21 cellular contexts compared by ENCODE assay signal in genomic region chr22:44862981-44863860, GRCh38.
DNase-seq lines count a peak whose midpoint lies in the region; TF ChIP-seq lines count a peak whose summit lies in the region.
"Had no signal": no experiment of that assay in that cellular context is flagged by ENCODE, and none has a peak within 500 bp of the region (broad histone marks: within the 10 kb centered on the region; RNA-seq: fewer than 3 reads in every experiment).

No MANE protein-coding gene starts in this region.

- peaks cover 4% of the 10 kb centered on the region for H3K27me3 Mint-ChIP-seq in neural progenitor cell (ENCODE audit: insufficient read depth, low read depth)
- no peaks in the 10 kb centered on the region for H3K27me3 Mint-ChIP-seq in type B pancreatic cell
- peaks cover 1% of the 10 kb centered on the region; the same call in 1 of the 2 replicates for H3K27me3 Mint-ChIP-seq in HFFc6 (ENCODE audit: insufficient read depth)
- H3K27me3 Mint-ChIP-seq: activated naive CD4-positive, alpha-beta T cell treated with anti-CD3 and anti-CD28 coated beads, Interleukin-2, amount 50 U/mL, for 24 hours; stimulated activated naive CD8-positive, alpha-beta T cell treated with anti-CD3 and anti-CD28 coated beads, Interleukin-15, Interleukin-2, amounts not matched to agents 100 ng/mL and 50 ng/mL, for 24 hours had no signal

- H3K9me3 Mint-ChIP-seq in neural progenitor cell (no peaks in the 10 kb centered on the region), type B pancreatic cell (no peaks in the 10 kb centered on the region), HFFc6 (peaks cover 24% of the 10 kb centered on the region)
- H3K9me3 Mint-ChIP-seq: activated naive CD4-positive, alpha-beta T cell treated with anti-CD3 and anti-CD28 coated beads, Interleukin-2, amount 50 U/mL, for 24 hours; stimulated activated naive CD8-positive, alpha-beta T cell treated with anti-CD3 and anti-CD28 coated beads, Interleukin-15, Interleukin-2, amounts not matched to agents 100 ng/mL and 50 ng/mL, for 24 hours had no signal

- H3K4me1 Mint-ChIP-seq in neural progenitor cell: peaks cover 2% of the 10 kb centered on the region
- H3K4me1 Mint-ChIP-seq in type B pancreatic cell (ENCODE audit: unreplicated experiment): no peaks in the 10 kb centered on the region
- no peaks in the 10 kb centered on the region for H3K4me1 Mint-ChIP-seq in HFFc6 (ENCODE audit: low read depth)
- H3K4me1 Mint-ChIP-seq: activated naive CD4-positive, alpha-beta T cell treated with anti-CD3 and anti-CD28 coated beads, Interleukin-2, amount 50 U/mL, for 24 hours; CD4-positive, CD25-positive, alpha-beta regulatory T cell had no signal

- TF ChIP-seq EP300 in Ishikawa (IDR thresholded peaks at IDR 0.05; ENCODE audit: borderline replicate concordance): no peak

- H3K9me3 ChIP-seq in WERI-Rb-1 (ENCODE audit: severe bottlenecking) (no peaks in the 10 kb centered on the region), neural progenitor cell (ENCODE audit: low read depth) (no peaks in the 10 kb centered on the region)
- H3K9me3 ChIP-seq: prostate gland, thyroid gland had no signal

- peaks cover 3% of the 10 kb centered on the region for H3K4me1 ChIP-seq in neural progenitor cell
- H3K4me1 ChIP-seq: prostate gland had no signal

- H4K20me1 ChIP-seq in neural progenitor cell (ENCODE audit: low read depth): no peaks in the 10 kb centered on the region

- DNase-seq in Daoy (ENCODE audit: low read depth): peak; percentile 38
- peak; percentile 62 for DNase-seq in WERI-Rb-1
- DNase-seq in neural progenitor cell (ENCODE audit: low spot score): peak; percentile 34
- DNase-seq in type B pancreatic cell (ENCODE audit: extremely low spot score, unreplicated experiment): no peak
- no peak for DNase-seq in HFFc6
- no peak for DNase-seq in OCI-M2 (lab: John Stamatoyannopoulos, UW; ENCODE audit: unreplicated experiment)
- DNase-seq: activated CD4-positive, alpha-beta T cell treated with anti-CD3 and anti-CD28 coated beads, Interleukin-2, amount 50 U/mL, for 1 hour; activated CD8-positive, alpha-beta memory T cell treated with anti-CD3 and anti-CD28 coated beads, Interleukin-2, amount 50 U/mL, for 4 hours; CD4-positive, CD25-positive, alpha-beta regulatory T cell; dermis blood vessel endothelial cell; Kasumi-1; mammary epithelial cell; NCI-H1092; NCI-H2029 treated with DMSO at 0.1 percent for 48 hours; NCI-H226; thyroid gland had no signal

- H3K36me3 Mint-ChIP-seq in neural progenitor cell (peaks cover 13% of the 10 kb centered on the region), type B pancreatic cell (peaks cover 6% of the 10 kb centered on the region), HFFc6 (ENCODE audit: low read depth) (peaks cover 9% of the 10 kb centered on the region; the same call in 1 of the 2 replicates)
- H3K36me3 Mint-ChIP-seq: activated naive CD4-positive, alpha-beta T cell treated with anti-CD3 and anti-CD28 coated beads, Interleukin-2, amount 50 U/mL, for 24 hours; CD4-positive, CD25-positive, alpha-beta regulatory T cell had no signal

- H3K9ac ChIP-seq in neural progenitor cell: no peak overlapping the region

- H3K36me3 ChIP-seq in WERI-Rb-1 (peaks cover 26% of the 10 kb centered on the region), neural progenitor cell (no peaks in the 10 kb centered on the region)
- H3K36me3 ChIP-seq: cardiac muscle cell, prostate gland, thyroid gland had no signal

- no peak overlapping the region for H3K27ac ChIP-seq in WERI-Rb-1
- H3K27ac ChIP-seq in neural progenitor cell: no peak overlapping the region
- H3K27ac ChIP-seq: cardiac muscle cell, prostate gland, thyroid gland had no signal

- H3K27me3 ChIP-seq in WERI-Rb-1 (ENCODE audit: insufficient read depth, low read depth, severe bottlenecking): no peaks in the 10 kb centered on the region
- no peaks in the 10 kb centered on the region for H3K27me3 ChIP-seq in neural progenitor cell
- H3K27me3 ChIP-seq: cardiac muscle cell, thyroid gland had no signal

- H3K79me2 ChIP-seq in neural progenitor cell (ENCODE audit: low read depth): no peaks in the 10 kb centered on the region

- no peak overlapping the region for H2AFZ ChIP-seq in neural progenitor cell (replicated peaks)

- TF ChIP-seq RAD21 in Ishikawa (IDR thresholded peaks at IDR 0.05; ENCODE audit: low read depth): no peak

- H3K27ac Mint-ChIP-seq in neural progenitor cell (no peak overlapping the region), type B pancreatic cell (no peak overlapping the region), HFFc6 (no peak overlapping the region)
- H3K27ac Mint-ChIP-seq: activated naive CD4-positive, alpha-beta T cell treated with anti-CD3 and anti-CD28 coated beads, Interleukin-2, amount 50 U/mL, for 24 hours; stimulated activated naive CD8-positive, alpha-beta T cell treated with anti-CD3 and anti-CD28 coated beads, Interleukin-15, Interleukin-2, amounts not matched to agents 100 ng/mL and 50 ng/mL, for 24 hours had no signal

- TF ChIP-seq CTCF in WERI-Rb-1 (IDR thresholded peaks at IDR 0.05; ENCODE audit: low read depth, low read length) (no peak), neural progenitor cell (IDR thresholded peaks at IDR 0.05) (no peak), type B pancreatic cell (conservative IDR thresholded peaks at IDR 0.05) (no peak), HFFc6 (IDR thresholded peaks at IDR 0.05) (no peak)

- H3K4me2 ChIP-seq in neural progenitor cell: no peak overlapping the region

- H3F3A ChIP-seq in neural progenitor cell (ENCODE audit: low read depth): no peaks in the 10 kb centered on the region

- no peak overlapping the region for H3K4me3 ChIP-seq in WERI-Rb-1 (ENCODE audit: low read depth, low read length)
- no peak overlapping the region for H3K4me3 ChIP-seq in neural progenitor cell
- H3K4me3 ChIP-seq: cardiac muscle cell, prostate gland, thyroid gland had no signal

- H3K4me3 Mint-ChIP-seq in neural progenitor cell (no peak overlapping the region), type B pancreatic cell (no peak overlapping the region), HFFc6 (no peak overlapping the region)
- H3K4me3 Mint-ChIP-seq: activated naive CD4-positive, alpha-beta T cell treated with anti-CD3 and anti-CD28 coated beads, Interleukin-2, amount 50 U/mL, for 24 hours; CD4-positive, CD25-positive, alpha-beta regulatory T cell; stimulated activated naive CD8-positive, alpha-beta T cell treated with anti-CD3 and anti-CD28 coated beads, Interleukin-15, Interleukin-2, amounts not matched to agents 100 ng/mL and 50 ng/mL, for 24 hours had no signal

TF ChIP-seq in Ishikawa, 13 proteins besides CTCF, POLR2A, EP300 and RAD21:
- no peak for TF ChIP-seq YY1 (IDR thresholded peaks at IDR 0.05; ENCODE audit: low read depth)
- TF ChIP-seq TAF1 (IDR thresholded peaks at IDR 0.05; ENCODE audit: low read depth): no peak
- TF ChIP-seq TEAD4 (IDR thresholded peaks at IDR 0.05): no peak
- no peak for TF ChIP-seq ZBTB7A (IDR thresholded peaks at IDR 0.05; ENCODE audit: low read depth)
- no peak for TF ChIP-seq NFIC (IDR thresholded peaks at IDR 0.05)
- TF ChIP-seq, protein P1, sequence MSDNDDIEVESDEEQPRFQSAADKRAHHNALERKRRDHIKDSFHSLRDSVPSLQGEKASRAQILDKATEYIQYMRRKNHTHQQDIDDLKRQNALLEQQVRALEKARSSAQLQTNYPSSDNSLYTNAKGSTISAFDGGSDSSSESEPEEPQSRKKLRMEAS (IDR thresholded peaks at IDR 0.05): no peak
- peak; percentile 71 for TF ChIP-seq USF1 (IDR thresholded peaks at IDR 0.05)

Comparison
In these comparisons a context has a peak if more than half of its experiments do, and no peak if none do; other contexts are left out.
1. DNase-seq: peak in Daoy (single experiment), WERI-Rb-1 (single experiment) and neural progenitor cell (single experiment); none in type B pancreatic cell (single experiment), HFFc6 (single experiment) and OCI-M2 (single experiment).